Comparison of ENCODE assay signal across 17 cellular contexts in the genomic region with DNA sequence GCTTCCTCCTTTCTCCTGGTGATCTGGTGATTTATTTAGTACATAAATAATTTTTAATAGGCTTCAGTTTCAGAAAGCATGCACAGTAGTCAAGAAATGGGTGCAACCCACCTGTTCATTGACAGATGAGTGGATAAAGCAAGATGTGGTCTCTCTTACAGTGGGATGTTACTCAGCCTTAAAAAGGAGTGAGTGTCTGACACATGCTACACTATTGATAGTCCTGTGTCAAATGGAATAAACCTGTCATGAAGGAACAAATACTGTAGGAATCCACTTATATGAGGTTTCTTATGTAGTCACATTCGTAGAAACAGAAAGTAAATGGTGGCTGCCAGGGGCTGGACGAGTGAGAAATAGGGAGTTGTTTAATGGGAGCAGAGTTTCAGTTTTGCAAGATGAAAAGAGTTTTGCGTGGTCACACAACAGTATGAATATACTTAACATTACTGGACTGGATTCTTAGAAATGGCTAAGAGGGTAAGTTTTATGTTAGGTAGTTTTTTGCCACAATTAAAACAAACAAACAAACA. TPM values are rescaled to one million over a fixed set of nuclear protein-coding genes. Genes with fewer than 3 reads are reported as not detected.
DNase-seq lines count a peak whose midpoint lies in the region; ATAC-seq and TF ChIP-seq lines count a peak whose summit lies in the region.
"Had no signal": no experiment of that assay in that cellular context is flagged by ENCODE, and none has a peak within 500 bp of the region (broad histone marks: within the 10 kb centered on the region; RNA-seq: fewer than 3 reads in every experiment).

No MANE protein-coding gene starts in this region.

- DNase-seq in activated CD4-positive, alpha-beta T cell treated with anti-CD3 and anti-CD28 coated beads, Interleukin-2, amount 10 ng/mL, durations not matched to agents 24 days and 14 days: no peak
- DNase-seq in activated CD4-positive, alpha-beta T cell treated with anti-CD3 and anti-CD28 coated beads, Interleukin-2, amount 50 U/mL, for 1 hour: no peak
- DNase-seq in stimulated activated CD4-positive, alpha-beta T cell treated with anti-CD3 and anti-CD28 coated beads, Interleukin-2, amount 100 ng/mL, for 24 hours: peak; percentile 12 to 20
- DNase-seq in stimulated activated CD4-positive, alpha-beta T cell treated with anti-CD3 and anti-CD28 coated beads, Interleukin-4, amount 100 ng/mL, for 1 hour: no peak
- DNase-seq in myocyte (ENCODE audit: low read depth): peak; percentile 32
- DNase-seq in psoas muscle: no peak
- DNase-seq in GM20000 (ENCODE audit: low spot score): no peak
- DNase-seq: DMS 273 treated with DMSO at 0.1 percent for 48 hours, GDM1, KG1, NCI-H1092 treated with DMSO at 0.1 percent for 48 hours, NCI-H524 treated with DMSO at 0.1 percent for 48 hours, Right ventricle myocardium superior had no signal

- TF ChIP-seq CTCF in psoas muscle (IDR thresholded peaks at IDR 0.05) (no peak), GM20000 (IDR thresholded peaks at IDR 0.05; ENCODE audit: extremely low read depth, missing control alignments) (no peak)

- no peaks in the 10 kb centered on the region for H3K9me3 ChIP-seq in psoas muscle
- H3K9me3 ChIP-seq: A549; BLaER1 treated with 17β-estradiol and CSF1 and Interleukin-3, amounts not matched to agents 10 nM and 100 nM had no signal

- H3K4me1 ChIP-seq in psoas muscle: no peaks in the 10 kb centered on the region

- no peak overlapping the region for H3K27ac ChIP-seq in psoas muscle
- H3K27ac ChIP-seq: A549; BLaER1 treated with 17β-estradiol and CSF1 and Interleukin-3, amounts not matched to agents 10 nM and 100 nM had no signal

- H3K4me3 ChIP-seq in psoas muscle: no peak overlapping the region
- H3K4me3 ChIP-seq: A549; BLaER1 treated with 17β-estradiol and CSF1 and Interleukin-3, amounts not matched to agents 10 nM and 100 nM had no signal

- intact Hi-C loops in activated CD4-positive, alpha-beta T cell treated with anti-CD3 and anti-CD28 coated beads, Interleukin-2, amount 10 ng/mL, durations not matched to agents 24 days and 14 days (cut with micrococcal nuclease): loop anchor here (2.0 kb wide), 2 partner anchors 36 to 46 kb away; no protein-coding TSS in a partner anchor
- intact Hi-C loops in psoas muscle (cut with DNase I): no loop called here

- peaks cover 5% of the 10 kb centered on the region for H3K4me1 Mint-ChIP-seq in activated CD4-positive, alpha-beta T cell treated with anti-CD3 and anti-CD28 coated beads, Interleukin-2, amount 10 ng/mL, durations not matched to agents 24 days and 14 days

- peaks cover 20% of the 10 kb centered on the region for H3K27me3 Mint-ChIP-seq in activated CD4-positive, alpha-beta T cell treated with anti-CD3 and anti-CD28 coated beads, Interleukin-2, amount 10 ng/mL, durations not matched to agents 24 days and 14 days

- H3K9me3 Mint-ChIP-seq in activated CD4-positive, alpha-beta T cell treated with anti-CD3 and anti-CD28 coated beads, Interleukin-2, amount 10 ng/mL, durations not matched to agents 24 days and 14 days: peaks cover 17% of the 10 kb centered on the region

- peak overlapping the region; percentile 75 for H3K27ac Mint-ChIP-seq in activated CD4-positive, alpha-beta T cell treated with anti-CD3 and anti-CD28 coated beads, Interleukin-2, amount 10 ng/mL, durations not matched to agents 24 days and 14 days

- H3K27me3 ChIP-seq in psoas muscle (ENCODE audit: insufficient read depth in 3 of 3, low read length in 2 of 3): peaks cover 2 to 5% (median 5%) of the 10 kb centered on the region in 3 donors

- ATAC-seq in psoas muscle (no peak), HG02588 (IDR thresholded peaks at IDR 0.05; ENCODE audit: unreplicated experiment) (no peak)
- ATAC-seq: A549 had no signal

- WGBS in psoas muscle, 3 donors: 71 to 79% (median 72%) methylated on average over 3 of the region's 3 CpGs

- no peak overlapping the region for H3K4me3 Mint-ChIP-seq in activated CD4-positive, alpha-beta T cell treated with anti-CD3 and anti-CD28 coated beads, Interleukin-2, amount 10 ng/mL, durations not matched to agents 24 days and 14 days

- H3K36me3 ChIP-seq in psoas muscle (ENCODE audit: insufficient read depth in 1 of 2, low read depth in 1 of 2): no peaks in the 10 kb centered on the region
- H3K36me3 ChIP-seq: BLaER1 treated with 17β-estradiol and CSF1 and Interleukin-3, amounts not matched to agents 10 nM and 100 nM had no signal

- H3K36me3 Mint-ChIP-seq in activated CD4-positive, alpha-beta T cell treated with anti-CD3 and anti-CD28 coated beads, Interleukin-2, amount 10 ng/mL, durations not matched to agents 24 days and 14 days (ENCODE audit: low read depth): peaks cover 2% of the 10 kb centered on the region

RNA-seq across cellular contexts. Expression of a gene that starts 56.0 kb away (rescaled TPM):
- 4.6 and 5.1 TPM in 2 replicates for total RNA-seq in activated CD4-positive, alpha-beta T cell treated with anti-CD3 and anti-CD28 coated beads, Interleukin-2, amount 10 ng/mL, durations not matched to agents 24 days and 14 days
- total RNA-seq in myocyte (1.2 and 1.6 TPM in 2 replicates), psoas muscle (1 to 10 TPM; 3.6 to 6.8 (median 5.1) TPM)
- 0.26 TPM for polyA plus RNA-seq in myocyte (2012)
- polyA plus RNA-seq in psoas muscle: 1 to 10 TPM; 3.1 to 5.1 (median 3.5) TPM
- total RNA-seq: H1 had no signal

Comparison
In these comparisons a context has a peak if more than half of its experiments do, and no peak if none do; other contexts are left out.
1. DNase-seq: peak in stimulated activated CD4-positive, alpha-beta T cell treated with anti-CD3 and anti-CD28 coated beads, Interleukin-2, amount 100 ng/mL, for 24 hours (2 of 2) and myocyte (single experiment); none in activated CD4-positive, alpha-beta T cell treated with anti-CD3 and anti-CD28 coated beads, Interleukin-2, amount 10 ng/mL, durations not matched to agents 24 days and 14 days (single experiment), activated CD4-positive, alpha-beta T cell treated with anti-CD3 and anti-CD28 coated beads, Interleukin-2, amount 50 U/mL, for 1 hour (single experiment), stimulated activated CD4-positive, alpha-beta T cell treated with anti-CD3 and anti-CD28 coated beads, Interleukin-4, amount 100 ng/mL, for 1 hour (single experiment), psoas muscle (0 of 2) and GM20000 (single experiment).